In the genomic region with DNA sequence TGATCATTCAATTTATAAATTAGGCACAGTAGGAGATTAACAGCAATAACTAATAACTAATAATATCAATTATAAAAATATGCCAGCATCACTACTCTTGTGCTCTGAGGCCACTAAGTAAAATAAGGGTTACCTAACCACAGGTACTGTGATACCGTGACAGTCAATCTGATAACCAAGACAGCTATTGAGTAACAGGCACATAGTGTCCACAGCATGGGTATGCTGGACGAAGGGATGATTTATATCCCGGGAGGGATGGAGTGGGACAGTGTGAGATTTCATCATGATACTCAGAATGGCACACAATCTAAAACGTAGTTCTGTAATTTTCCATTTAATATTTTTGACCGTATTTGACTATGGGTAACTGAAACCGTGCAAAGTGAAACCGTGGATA, we compare ENCODE assay signal across 22 cellular contexts.
"Had no signal": no experiment of that assay in that cellular context is flagged by ENCODE, and none has a peak within 500 bp of the region (broad histone marks: within the 10 kb centered on the region; RNA-seq: fewer than 3 reads in every experiment).

No MANE protein-coding gene starts in this region.

- FAIRE-seq: endothelial cell of umbilical vein had no signal

- H3K27ac ChIP-seq: colonic mucosa, heart left ventricle, neutrophil, thoracic aorta had no signal

- H3K4me1 ChIP-seq: colonic mucosa, heart left ventricle had no signal

- ATAC-seq: heart left ventricle; mucosa of descending colon; naive thymus-derived CD8-positive, alpha-beta T cell; sciatic nerve; stimulated activated naive B cell treated with anti-CD40 and anti-IgM and Interleukin-4, amounts not matched to agents 10 μg/mL and 1 μg/mL and 100 μg/mL, for 72 hours; stimulated activated naive CD8-positive, alpha-beta T cell treated with anti-CD3 and anti-CD28 coated beads, Interleukin-15, amount 100 ng/mL, for 72 hours had no signal

- H3K9me3 ChIP-seq: colonic mucosa, heart left ventricle, mucosa of descending colon, neutrophil, thoracic aorta, transverse colon had no signal

- H3K36me3 ChIP-seq: colonic mucosa had no signal

- H3K4me3 ChIP-seq: colonic mucosa, heart left ventricle, mucosa of descending colon, thoracic aorta, transverse colon had no signal

- H3K27me3 ChIP-seq: colonic mucosa, heart left ventricle, neutrophil, transverse colon had no signal

- DNase-seq: colonic mucosa; dermis blood vessel endothelial cell; endodermal cell; erythroblast; foreskin melanocyte; heart left ventricle; hypothalamus; kidney glomerular epithelial cell; mammary epithelial cell; mucosa of descending colon; naive thymus-derived CD8-positive, alpha-beta T cell; retina; stimulated activated CD4-positive, alpha-beta T cell treated with anti-CD3 and anti-CD28 coated beads, Interleukin-2, amount 100 ng/mL, for 24 hours; stimulated activated CD4-positive, alpha-beta T cell treated with anti-CD3 and anti-CD28 coated beads, Interleukin-4, amount 100 ng/mL, for 4 hours; stimulated activated naive B cell treated with anti-CD40 and anti-IgM and Interleukin-4, amounts not matched to agents 10 μg/mL and 1 μg/mL and 100 μg/mL, for 72 hours; stimulated activated naive CD8-positive, alpha-beta T cell treated with anti-CD3 and anti-CD28 coated beads, Interleukin-15, amount 100 ng/mL, for 72 hours; substantia nigra; transverse colon had no signal
